ENCODE assay signal across 25 cellular contexts in the genomic region with DNA sequence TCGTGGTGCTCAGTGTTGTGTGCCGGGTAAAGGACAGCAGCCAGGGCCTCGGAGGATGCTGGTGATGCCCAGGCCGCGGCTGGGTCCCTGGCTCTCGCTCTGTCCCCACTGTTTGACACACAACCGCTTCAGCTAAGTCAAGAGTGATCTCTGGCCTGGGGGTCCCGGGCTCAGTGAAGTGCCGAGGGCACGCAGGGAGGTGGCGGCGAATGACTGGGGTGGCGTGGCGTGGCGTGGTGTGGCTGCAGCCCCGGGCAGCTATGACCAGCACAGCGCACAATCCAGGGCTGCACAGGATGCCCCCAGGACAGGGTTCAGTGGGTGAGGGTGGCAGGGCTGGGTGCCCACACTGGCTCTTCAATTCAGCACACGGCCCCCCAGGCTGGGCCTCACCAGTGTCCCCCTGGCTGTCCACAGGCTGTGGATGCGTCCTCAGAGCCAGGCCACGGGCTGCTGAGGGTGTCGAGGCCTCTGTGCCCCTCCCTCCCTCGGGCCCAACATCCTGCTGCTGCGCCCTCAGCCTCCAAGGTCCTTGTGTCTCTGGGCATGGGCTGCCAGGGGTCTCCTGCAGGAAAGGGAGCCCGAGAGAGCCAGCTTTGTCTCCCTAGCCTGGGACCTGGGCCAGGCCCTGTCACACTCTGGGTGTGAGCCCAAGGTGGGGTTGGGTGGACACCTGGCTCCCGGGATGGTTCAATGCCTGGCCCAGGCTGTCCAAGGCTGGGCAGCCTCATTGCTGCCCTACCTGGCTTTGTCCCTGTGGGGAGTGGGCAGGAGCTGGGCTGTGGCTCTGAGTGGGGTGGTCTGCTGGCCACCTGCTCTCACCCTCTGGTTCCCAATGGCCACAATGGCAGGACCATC. TPM values are rescaled to one million over a fixed set of nuclear protein-coding genes. Genes with fewer than 3 reads are reported as not detected.
DNase-seq lines count a peak whose midpoint lies in the region; ATAC-seq, FAIRE-seq and TF ChIP-seq lines count a peak whose summit lies in the region.
"Had no signal": no experiment of that assay in that cellular context is flagged by ENCODE, and none has a peak within 500 bp of the region (broad histone marks: within the 10 kb centered on the region; RNA-seq: fewer than 3 reads in every experiment).

No MANE protein-coding gene starts in this region.

- no peak for ATAC-seq in K562
- ATAC-seq in stimulated activated effector memory CD8-positive, alpha-beta T cell treated with anti-CD3 and anti-CD28 coated beads, Interleukin-12 subunit alpha, Interleukin-12 subunit beta, amount 100 ng/mL, for 72 hours, result no peak
- ATAC-seq: CD8-positive, alpha-beta T cell; HCT116 had no signal

- TF ChIP-seq CTCF in K562 (IDR thresholded peaks at IDR 0.05 in 2 of 3, conservative IDR thresholded peaks at IDR 0.05 in 1 of 3; ENCODE audit: insufficient read depth in 2 of 3, low read depth in 1 of 3, low read length in 3 of 3), result no peak
- TF ChIP-seq CTCF in mesothelial cell of epicardium (IDR thresholded peaks at IDR 0.05; ENCODE audit: unreplicated experiment), result no peak

- POLR2A ChIA-PET in K562 (lab: Yijun Ruan, JAX), result interaction anchor here (0.6 to 4.4 kb wide), 2 partner anchors 9 to 14 kb away, joined by 3 to 22 read pairs; no protein-coding TSS in a partner anchor

- CTCF ChIA-PET in K562 (lab: Yijun Ruan, JAX; ENCODE audit: low intra/inter-chr PET ratio), result no interaction called here

- H3K79me2 ChIP-seq in K562 (ENCODE audit: control insufficient read depth, insufficient read depth, low read length), result no peaks in the 10 kb centered on the region

- H3K4me1 Mint-ChIP-seq in dendritic cell treated with granulocyte-macrophage colony-stimulating factor and Interleukin-4, amounts not matched to agents 40 ng/mL and 50 ng/mL, for 4 days (ENCODE audit: low read depth), result peaks cover 50% of the 10 kb centered on the region
- H3K4me1 Mint-ChIP-seq in mesothelial cell of epicardium, result peaks cover 16% of the 10 kb centered on the region
- H3K4me1 Mint-ChIP-seq in stimulated activated effector memory CD8-positive, alpha-beta T cell treated with anti-CD3 and anti-CD28 coated beads, Interleukin-12 subunit alpha, Interleukin-12 subunit beta, amount 100 ng/mL, for 72 hours, result no peaks in the 10 kb centered on the region

- FAIRE-seq in K562 (lab: Jason Lieb, UNC) (no peak), GM19239 (lab: Jason Lieb, UNC) (no peak)
- FAIRE-seq: G401.6, RCC 7860 had no signal

- peaks cover 13% of the 10 kb centered on the region for H3K27me3 Mint-ChIP-seq in dendritic cell treated with granulocyte-macrophage colony-stimulating factor and Interleukin-4, amounts not matched to agents 40 ng/mL and 50 ng/mL, for 4 days
- H3K27me3 Mint-ChIP-seq in mesothelial cell of epicardium (ENCODE audit: low read depth), result no peaks in the 10 kb centered on the region
- H3K27me3 Mint-ChIP-seq: B cell had no signal

- no peak overlapping the region for H2AFZ ChIP-seq in K562 (ENCODE audit: low read depth, low read length)

- in situ Hi-C loops in K562 (cut with MboI), result no loop called here

- no peak for DNase-seq in K562 (ENCODE audit: extremely low read depth in 1 of 4, low spot score in 3 of 4)
- no peak for DNase-seq in mesothelial cell of epicardium (ENCODE audit: low spot score in 2 of 2, unreplicated experiment in 2 of 2)
- no peak for DNase-seq in stimulated activated effector memory CD8-positive, alpha-beta T cell treated with anti-CD3 and anti-CD28 coated beads, Interleukin-12 subunit alpha, Interleukin-12 subunit beta, amount 100 ng/mL, for 72 hours (ENCODE audit: low spot score in 2 of 2)
- no peak for DNase-seq in GM19239 (ENCODE audit: insufficient read length, low spot score)
- no peak for DNase-seq in substantia nigra (lab: John Stamatoyannopoulos, UW)
- no peak for DNase-seq in hypothalamus (lab: John Stamatoyannopoulos, UW)
- no peak for DNase-seq in 8988T
- DNase-seq: Caco-2; CD8-positive, alpha-beta T cell; Kasumi-1; NCI-H1092 treated with DMSO at 0.1 percent for 48 hours; NCI-H1436 treated with DMSO at 0.1 percent for 48 hours; NCI-H1930; NCI-H2107; NCI-H446; NCI-H524 treated with DMSO at 0.1 percent for 48 hours; NCI-H774 had no signal

- H3K27ac ChIP-seq in K562 (ENCODE audit: extremely low read depth, low read depth, low read length) (no peak overlapping the region), substantia nigra (ENCODE audit: low read depth, low read length, poor library complexity, severe bottlenecking) (no peak overlapping the region)
- H3K27ac ChIP-seq: C4-2B, HL-60, SJSA1 had no signal

- H3K9me1 ChIP-seq in K562 (ENCODE audit: control insufficient read depth, insufficient read depth, low read length), result no peaks in the 10 kb centered on the region

- no peak for TF ChIP-seq EP300 in K562 (IDR thresholded peaks at IDR 0.05; ENCODE audit: low read length)

- H3K9me3 Mint-ChIP-seq in dendritic cell treated with granulocyte-macrophage colony-stimulating factor and Interleukin-4, amounts not matched to agents 40 ng/mL and 50 ng/mL, for 4 days, result peaks cover 9% of the 10 kb centered on the region
- H3K9me3 Mint-ChIP-seq in mesothelial cell of epicardium, result peaks cover 8% of the 10 kb centered on the region
- H3K9me3 Mint-ChIP-seq in stimulated activated effector memory CD8-positive, alpha-beta T cell treated with anti-CD3 and anti-CD28 coated beads, Interleukin-12 subunit alpha, Interleukin-12 subunit beta, amount 100 ng/mL, for 72 hours, result peaks cover 3% of the 10 kb centered on the region
- H3K9me3 Mint-ChIP-seq: CD8-positive, alpha-beta T cell had no signal

- H3K9ac ChIP-seq in K562 (ENCODE audit: insufficient read depth in 1 of 2, low read depth in 2 of 2, low read length in 2 of 2), result peak overlapping the region in 1 of 2 experiments; percentile 19; a peak in 1 of 4 replicates

- no TSS peak for BruUV-seq in K562 (replicated peaks; lab: Mats Ljungman, UMichigan)

- H3K36me3 Mint-ChIP-seq in dendritic cell treated with granulocyte-macrophage colony-stimulating factor and Interleukin-4, amounts not matched to agents 40 ng/mL and 50 ng/mL, for 4 days (ENCODE audit: low read depth), result no peaks in the 10 kb centered on the region
- H3K36me3 Mint-ChIP-seq in mesothelial cell of epicardium, result no peaks in the 10 kb centered on the region
- H3K36me3 Mint-ChIP-seq in stimulated activated effector memory CD8-positive, alpha-beta T cell treated with anti-CD3 and anti-CD28 coated beads, Interleukin-12 subunit alpha, Interleukin-12 subunit beta, amount 100 ng/mL, for 72 hours, result no peaks in the 10 kb centered on the region
- H3K36me3 Mint-ChIP-seq: CD8-positive, alpha-beta T cell had no signal

- TF ChIP-seq RAD21 in K562 (CRISPR knock-in tag; conservative IDR thresholded peaks at IDR 0.05 in 1 of 2, IDR thresholded peaks at IDR 0.05 in 1 of 2), result no peak

- no peaks in the 10 kb centered on the region for H4K20me1 ChIP-seq in K562 (replicated peaks; ENCODE audit: control insufficient read depth, insufficient read depth, low read length)

- no peak for TF ChIP-seq POLR2A in K562 (conservative IDR thresholded peaks at IDR 0.05)

- H3K4me3 Mint-ChIP-seq in dendritic cell treated with granulocyte-macrophage colony-stimulating factor and Interleukin-4, amounts not matched to agents 40 ng/mL and 50 ng/mL, for 4 days, result no peak overlapping the region
- H3K4me3 Mint-ChIP-seq in mesothelial cell of epicardium, result no peak overlapping the region
- no peak overlapping the region for H3K4me3 Mint-ChIP-seq in stimulated activated effector memory CD8-positive, alpha-beta T cell treated with anti-CD3 and anti-CD28 coated beads, Interleukin-12 subunit alpha, Interleukin-12 subunit beta, amount 100 ng/mL, for 72 hours
- H3K4me3 Mint-ChIP-seq: B cell; CD8-positive, alpha-beta T cell had no signal

- intact Hi-C loops in K562 (cut with micrococcal nuclease), result no loop called here
- intact Hi-C loops in dendritic cell treated with granulocyte-macrophage colony-stimulating factor and Interleukin-4, amounts not matched to agents 40 ng/mL and 50 ng/mL, for 4 days (cut with micrococcal nuclease), result no loop called here

- no peak overlapping the region for H3K4me3 ChIP-seq in K562
- H3K4me3 ChIP-seq: SJSA1 had no signal

- no peaks in the 10 kb centered on the region for H3K36me3 ChIP-seq in K562 (ENCODE audit: control insufficient read depth, insufficient read depth, low read length)
- H3K36me3 ChIP-seq: SJSA1 had no signal

- H3K27ac Mint-ChIP-seq in dendritic cell treated with granulocyte-macrophage colony-stimulating factor and Interleukin-4, amounts not matched to agents 40 ng/mL and 50 ng/mL, for 4 days, result peak overlapping the region; percentile 52
- H3K27ac Mint-ChIP-seq in mesothelial cell of epicardium, result peak overlapping the region; percentile 47
- H3K27ac Mint-ChIP-seq in stimulated activated effector memory CD8-positive, alpha-beta T cell treated with anti-CD3 and anti-CD28 coated beads, Interleukin-12 subunit alpha, Interleukin-12 subunit beta, amount 100 ng/mL, for 72 hours, result peak overlapping the region; percentile 34
- H3K27ac Mint-ChIP-seq: B cell; CD8-positive, alpha-beta T cell had no signal

- H3K4me2 ChIP-seq in K562 (ENCODE audit: insufficient read depth, low read length), result no peak overlapping the region

- 42% methylated on average over 21 of the region's 25 CpGs for WGBS in K562 (ENCODE audit: insufficient coverage, low coverage, missing lambda C conversion rate)

- peaks cover 20 to 46% of the 10 kb centered on the region in 2 experiments for H3K4me1 ChIP-seq in K562 (replicated peaks in 1 of 2; ENCODE audit: control insufficient read depth in 2 of 2, insufficient read depth in 2 of 2, low read length in 2 of 2)
- H3K4me1 ChIP-seq: Caco-2 had no signal

- no peaks in the 10 kb centered on the region for H3K9me3 ChIP-seq in K562 (replicated peaks; ENCODE audit: control insufficient read depth, insufficient read depth, low read depth, low read length)
- H3K9me3 ChIP-seq: Caco-2, SJSA1 had no signal

- no peaks in the 10 kb centered on the region for H3K27me3 ChIP-seq in K562 (ENCODE audit: control insufficient read depth in 2 of 2, insufficient read depth in 2 of 2, low read length in 2 of 2)
- H3K27me3 ChIP-seq: SJSA1 had no signal

RNA-seq across cellular contexts. Expression of a gene that starts 12.0 kb away (rescaled TPM):
- 25.0 and 40.0 TPM in 2 replicates for total RNA-seq in K562 (2011; cell fraction: chromatin; rRNA removed; ENCODE audit: low replicate concordance)
- total RNA-seq in K562 (2011; cell fraction: nucleolus; rRNA removed), result 28.2 and 34.2 TPM in 2 replicates
- total RNA-seq in K562 (2011; cell fraction: nucleoplasm; rRNA removed), result 21.0 and 24.4 TPM in 2 replicates
- total RNA-seq in K562 (2014; rRNA removed) (10.8 and 16.6 TPM in 2 replicates), K562 (2014; rRNA removed; fragmentation: Illumina TruSeq; extraction: Trizol) (2.8 and 3.2 TPM in 2 replicates), K562 (2015; rRNA removed; fragmentation: Illumina TruSeq; extraction: Trizol) (4.6 and 5.6 TPM in 2 replicates), K562 (2021) (55.4 and 60.5 TPM in 2 replicates), mesothelial cell of epicardium (105 to 110 TPM (median 105 TPM) in 3 replicates)
- polyA plus RNA-seq in K562 (2011; rRNA removed) (3.1 and 4.6 TPM in 2 replicates), K562 (2014; fragmentation: Illumina TruSeq; extraction: Trizol) (15.8 and 21.4 TPM in 2 replicates), K562 (2014; fragmentation: Nextera tagmentation; extraction: Ambion mirVana) (under 1 TPM; 0.10 to 0.39 TPM), K562 (2014; rRNA removed) (16.4 and 17.0 TPM in 2 replicates)
- polyA plus RNA-seq in K562 (2011; cell fraction: cytosol; rRNA removed), result 3.6 and 6.1 TPM in 2 replicates
- 8.6 and 16.4 TPM in 2 replicates for polyA plus RNA-seq in K562 (2011; cell fraction: nucleus; rRNA removed)
- polyA plus RNA-seq in K562 (2012), result 13.2 and 13.6 TPM in 2 replicates
- 2.7 and 4.6 TPM in 2 replicates for polyA minus RNA-seq in K562 (2011; rRNA and poly(A)+ RNA removed)
- 20.6 and 21.9 TPM in 2 replicates for polyA minus RNA-seq in K562 (2011; cell fraction: cytosol; rRNA and poly(A)+ RNA removed)
- polyA minus RNA-seq in K562 (2011; cell fraction: nucleus; rRNA and poly(A)+ RNA removed), result 8.6 and 10.9 TPM in 2 replicates

RNA-seq across cellular contexts. Expression of a gene that starts 21.6 kb away (rescaled TPM):
- 32.5 and 87.9 TPM in 2 replicates for total RNA-seq in K562 (2011; cell fraction: chromatin; rRNA removed; ENCODE audit: low replicate concordance)
- 57.6 and 57.7 TPM in 2 replicates for total RNA-seq in K562 (2011; cell fraction: nucleolus; rRNA removed)
- 37.4 and 38.2 TPM in 2 replicates for total RNA-seq in K562 (2011; cell fraction: nucleoplasm; rRNA removed)
- total RNA-seq in K562 (2014; rRNA removed), result 74.4 and 79.5 TPM in 2 replicates
- 4.5 and 5.2 TPM in 2 replicates for total RNA-seq in K562 (2014; rRNA removed; fragmentation: Illumina TruSeq; extraction: Trizol)
- total RNA-seq in K562 (2015; rRNA removed; fragmentation: Illumina TruSeq; extraction: Trizol), result 13.7 and 15.9 TPM in 2 replicates
- 142 TPM in 2 replicates for total RNA-seq in K562 (2021)
- polyA plus RNA-seq in K562 (2011; rRNA removed), result 9.9 and 13.5 TPM in 2 replicates
- polyA plus RNA-seq in K562 (2011; cell fraction: cytosol; rRNA removed), result 19.5 and 92.5 TPM in 2 replicates
- polyA plus RNA-seq in K562 (2011; cell fraction: nucleus; rRNA removed), result 23.2 and 44.5 TPM in 2 replicates
- 74.5 and 114 TPM in 2 replicates for polyA plus RNA-seq in K562 (2012)
- polyA plus RNA-seq in K562 (2014; fragmentation: Illumina TruSeq; extraction: Trizol), result 8.4 and 22.6 TPM in 2 replicates
- polyA plus RNA-seq in K562 (2014; fragmentation: Nextera tagmentation; extraction: Ambion mirVana), result 1 to 10 TPM in 1 of 2 experiments, under 1 TPM in 1; 0.58 to 1.0 TPM
- polyA plus RNA-seq in K562 (2014; rRNA removed), result 143 and 153 TPM in 2 replicates
- polyA minus RNA-seq in K562 (2011; rRNA and poly(A)+ RNA removed), result 3.3 and 3.9 TPM in 2 replicates
- polyA minus RNA-seq in K562 (2011; cell fraction: cytosol; rRNA and poly(A)+ RNA removed), result 16.1 and 25.8 TPM in 2 replicates
- 10.0 and 14.0 TPM in 2 replicates for polyA minus RNA-seq in K562 (2011; cell fraction: nucleus; rRNA and poly(A)+ RNA removed)
- total RNA-seq in mesothelial cell of epicardium, result 92.2 to 100 TPM (median 94.1 TPM) in 3 replicates
